1 cellular context compared by ENCODE assay signal in genomic region chr11:33242575-33242974, GRCh38.
TF ChIP-seq lines count a peak whose summit lies in the region.

No MANE protein-coding gene starts in this region.

TF ChIP-seq in K562, 482 proteins besides CTCF, POLR2A, EP300 and RAD21 (continued from another document):
- TF ChIP-seq ZBTB9 (CRISPR knock-in tag; IDR thresholded peaks at IDR 0.05) = no peak
- TF ChIP-seq SMAD2 (IDR thresholded peaks at IDR 0.05; ENCODE audit: low read depth, low read length) = no peak
- peak; percentile 80 for TF ChIP-seq ZNF146 (CRISPR knock-in tag; IDR thresholded peaks at IDR 0.05; ENCODE audit: unreplicated experiment)
- no peak for TF ChIP-seq ZNF274 (IDR thresholded peaks at IDR 0.05; ENCODE audit: borderline replicate concordance, low read depth, low read length)
- no peak for TF ChIP-seq ZNF76 (CRISPR knock-in tag; IDR thresholded peaks at IDR 0.05; ENCODE audit: borderline replicate concordance)
- TF ChIP-seq COPS2 (conservative IDR thresholded peaks at IDR 0.05) = no peak
- TF ChIP-seq ADNP (tag; IDR thresholded peaks at IDR 0.05) = no peak
- TF ChIP-seq CHAMP1 (IDR thresholded peaks at IDR 0.05) = no peak
- TF ChIP-seq PKNOX1 (IDR thresholded peaks at IDR 0.05) = no peak
- TF ChIP-seq ZNF586 (CRISPR knock-in tag; conservative IDR thresholded peaks at IDR 0.05) = no peak
- no peak for TF ChIP-seq ATF1 (CRISPR knock-in tag; IDR thresholded peaks at IDR 0.05)
- TF ChIP-seq ATF1 (tag; IDR thresholded peaks at IDR 0.05) = no peak
TF ChIP-seq in K562: peak in this region for 2.
